In the genomic region with DNA sequence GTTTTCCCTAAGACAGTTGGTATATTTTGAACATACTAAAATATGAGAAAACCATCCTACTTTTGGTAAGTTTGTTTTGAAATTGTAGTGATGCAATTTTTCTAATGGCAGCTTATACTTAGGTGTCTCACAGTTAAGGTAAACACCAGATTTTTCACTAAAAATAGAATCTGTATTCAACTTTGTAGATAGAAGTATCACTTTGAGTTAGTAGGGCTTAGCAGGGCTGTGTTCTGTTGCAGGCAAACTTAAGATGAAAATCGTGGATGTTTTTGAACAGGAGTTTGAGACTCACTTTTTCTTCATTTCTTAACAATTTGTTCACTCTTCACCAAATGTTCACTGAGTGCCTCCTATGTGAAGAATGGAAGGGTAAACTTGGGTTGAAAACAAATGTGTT, we compare ENCODE assay signal across 21 cellular contexts.
DNase-seq lines count a peak whose midpoint lies in the region; ATAC-seq and TF ChIP-seq lines count a peak whose summit lies in the region.
"Had no signal": no experiment of that assay in that cellular context is flagged by ENCODE, and none has a peak within 500 bp of the region (broad histone marks: within the 10 kb centered on the region; RNA-seq: fewer than 3 reads in every experiment).

No MANE protein-coding gene starts in this region.

- intact Hi-C loops in activated naive CD4-positive, alpha-beta T cell treated with anti-CD3 and anti-CD28 coated beads for 36 hours (cut with micrococcal nuclease), result no loop called here

- H3K27ac Mint-ChIP-seq in mesothelial cell of epicardium, result peak overlapping the region; percentile 26
- no peak overlapping the region for H3K27ac Mint-ChIP-seq in activated naive CD4-positive, alpha-beta T cell treated with anti-CD3 and anti-CD28 coated beads for 36 hours
- no peak overlapping the region for H3K27ac Mint-ChIP-seq in nephron progenitor cell
- H3K27ac Mint-ChIP-seq: GM23338, T-cell had no signal

- H3K4me3 Mint-ChIP-seq in mesothelial cell of epicardium (no peak overlapping the region), nephron progenitor cell (no peak overlapping the region)
- H3K4me3 Mint-ChIP-seq in activated naive CD4-positive, alpha-beta T cell treated with anti-CD3 and anti-CD28 coated beads for 36 hours, result no peak overlapping the region
- H3K4me3 Mint-ChIP-seq: GM23338, T-cell had no signal

- CTCF ChIA-PET in activated naive CD4-positive, alpha-beta T cell treated with anti-CD3 and anti-CD28 coated beads for 36 hours (lab: Charles Lee), result interaction anchor here (1.1 kb wide), 1 partner anchor 23 kb away, joined by 3 read pairs; no protein-coding TSS in a partner anchor

- H3K9me3 Mint-ChIP-seq in mesothelial cell of epicardium, result peaks cover 4% of the 10 kb centered on the region
- H3K9me3 Mint-ChIP-seq in activated naive CD4-positive, alpha-beta T cell treated with anti-CD3 and anti-CD28 coated beads for 36 hours, result no peaks in the 10 kb centered on the region
- H3K9me3 Mint-ChIP-seq in nephron progenitor cell, result no peaks in the 10 kb centered on the region
- H3K9me3 Mint-ChIP-seq: GM23338, T-cell had no signal

- H3K36me3 Mint-ChIP-seq in mesothelial cell of epicardium (no peaks in the 10 kb centered on the region), nephron progenitor cell (ENCODE audit: low read depth) (peaks cover 6% of the 10 kb centered on the region)
- no peaks in the 10 kb centered on the region for H3K36me3 Mint-ChIP-seq in activated naive CD4-positive, alpha-beta T cell treated with anti-CD3 and anti-CD28 coated beads for 36 hours (ENCODE audit: low read depth)
- H3K36me3 Mint-ChIP-seq: T-cell had no signal

- no peaks in the 10 kb centered on the region for H3K27me3 Mint-ChIP-seq in mesothelial cell of epicardium (ENCODE audit: low read depth)
- H3K27me3 Mint-ChIP-seq in activated naive CD4-positive, alpha-beta T cell treated with anti-CD3 and anti-CD28 coated beads for 36 hours (ENCODE audit: low read depth), result peaks cover under 1% of the 10 kb centered on the region
- H3K27me3 Mint-ChIP-seq in nephron progenitor cell (ENCODE audit: low read depth, poor library complexity), result peaks cover 3% of the 10 kb centered on the region

- ATAC-seq in GM18867 (IDR thresholded peaks at IDR 0.05; ENCODE audit: unreplicated experiment) (peak; percentile 39), HG02571 (IDR thresholded peaks at IDR 0.05; ENCODE audit: unreplicated experiment) (peak; percentile 58), HG03439 (IDR thresholded peaks at IDR 0.05; ENCODE audit: unreplicated experiment) (peak; percentile 54)
- ATAC-seq: GM23338, T-cell had no signal

- TF ChIP-seq CTCF in mesothelial cell of epicardium (IDR thresholded peaks at IDR 0.05; ENCODE audit: unreplicated experiment) (no peak), nephron progenitor cell (IDR thresholded peaks at IDR 0.05) (no peak)

- no peak for DNase-seq in mesothelial cell of epicardium (ENCODE audit: low spot score in 2 of 2, unreplicated experiment in 2 of 2)
- DNase-seq in activated naive CD4-positive, alpha-beta T cell treated with anti-CD3 and anti-CD28 coated beads for 36 hours, result no peak
- DNase-seq in nephron progenitor cell, result no peak
- DNase-seq in DMS53 treated with DMSO at 0.1 percent for 48 hours (lab: John Stamatoyannopoulos, UW; ENCODE audit: unreplicated experiment), result no peak
- no peak for DNase-seq in effector CD4-positive, alpha-beta T cell
- DNase-seq: ACHN, C1 segment of cervical spinal cord, DMS 273 treated with DMSO at 0.1 percent for 48 hours, HCEC 1CT, KG1, NCI-H1105 treated with DMSO at 0.1 percent for 48 hours, NCI-H1694 treated with DMSO at 0.1 percent for 48 hours, NCI-H2107, NCI-H510A, NCI-H748 treated with DMSO at 0.1 percent for 48 hours, SHP77, T-cell had no signal

- H3K4me1 Mint-ChIP-seq in mesothelial cell of epicardium (peaks cover 56% of the 10 kb centered on the region), nephron progenitor cell (no peaks in the 10 kb centered on the region)
- no peaks in the 10 kb centered on the region for H3K4me1 Mint-ChIP-seq in activated naive CD4-positive, alpha-beta T cell treated with anti-CD3 and anti-CD28 coated beads for 36 hours (ENCODE audit: low read depth)
- H3K4me1 Mint-ChIP-seq: GM23338, T-cell had no signal
